In genomic region chr1:156456625-156457465, GRCh38 we compare ENCODE assay signal across 8 cellular contexts. TPM values are rescaled to one million over a fixed set of nuclear protein-coding genes. Genes with fewer than 3 reads are reported as not detected.
A peak's percentile ranks its signal among the peaks of the same experiment; 100 is the strongest.
DNase-seq lines count a peak whose midpoint lies in the region; ATAC-seq and TF ChIP-seq lines count a peak whose summit lies in the region.

No MANE protein-coding gene starts in this region.

- TF ChIP-seq POLR2A in GM15510 (IDR thresholded peaks at IDR 0.05; ENCODE audit: borderline replicate concordance, extremely low read depth, insufficient read length) (peak; percentile 74), upper lobe of left lung (IDR thresholded peaks at IDR 0.05) (peak; percentile 53 to 95 (median 86))

- H3K4me1 ChIP-seq in upper lobe of left lung, result peaks cover 4 to 19% (median 11%) of the 10 kb centered on the region in 4 donors

- ATAC-seq in HG02884 (IDR thresholded peaks at IDR 0.05; ENCODE audit: unreplicated experiment) (peak; percentile 70), left cardiac atrium (peak; percentile 94 to 95), upper lobe of left lung (ENCODE audit: low FRiP score in 2 of 2) (peak; percentile 95 to 98)

- peak; percentile 93 for DNase-seq in NCI-H146 treated with DMSO at 0.1 percent for 48 hours (lab: John Stamatoyannopoulos, UW; ENCODE audit: unreplicated experiment)
- peak; percentile 96 to 97 (median 97) for DNase-seq in T-helper 1 cell
- peak; percentile 96 for DNase-seq in amniotic stem cell (lab: John Stamatoyannopoulos, UW)
- DNase-seq in left cardiac atrium, result peak; percentile 99
- DNase-seq in posterior cingulate gyrus, result peak; percentile 93 to 99 (median 95)
- peak; percentile 98 to 99 for DNase-seq in upper lobe of left lung

- H3K27me3 ChIP-seq in upper lobe of left lung, result no peaks in the 10 kb centered on the region

- no peaks in the 10 kb centered on the region for H3K9me3 ChIP-seq in upper lobe of left lung

- peak overlapping the region; percentile 49 to 74 (median 64) for H3K4me3 ChIP-seq in upper lobe of left lung

- H3K36me3 ChIP-seq in upper lobe of left lung, result no peaks in the 10 kb centered on the region

- 0% methylated on average over 22 to 36 of the region's 59 CpGs for WGBS in upper lobe of left lung, 2 donors

- peak overlapping the region; percentile 98 to 99 (median 98) for H3K27ac ChIP-seq in upper lobe of left lung

- intact Hi-C loops in left cardiac atrium (cut with DNase I), result loop anchor here (2.0 to 5.0 kb wide), 4 partner anchors 52 to 150 kb away; no protein-coding TSS in a partner anchor
- intact Hi-C loops in posterior cingulate gyrus (cut with DNase I), result loop anchor here (2.0 to 5.0 kb wide), 3 partner anchors 44 to 150 kb away; partner anchors contain the start of genes MEF2D and NAXE

- TF ChIP-seq CTCF in upper lobe of left lung (IDR thresholded peaks at IDR 0.05), result no peak

- peak in 1 of 4 donors; percentile 91 for TF ChIP-seq EP300 in upper lobe of left lung (IDR thresholded peaks at IDR 0.05)

RNA-seq across cellular contexts. Expression of gene MEF2D, which starts 43.7 kb away (rescaled TPM):
- 10 to 100 TPM; 69.0 to 81.7 TPM for total RNA-seq in left cardiac atrium
- 100 to 1,000 TPM in 2 of 6 donors, 10 to 100 TPM in 4; 42.7 to 146 (median 58.7) TPM for total RNA-seq in upper lobe of left lung

Comparison
In these comparisons a context has a peak if more than half of its experiments do, and no peak if none do; other contexts are left out.
1. Peak in every context shown above with its lines: DNase-seq, ATAC-seq, H3K4me3 ChIP-seq and H3K27ac ChIP-seq.